In the genomic region with DNA sequence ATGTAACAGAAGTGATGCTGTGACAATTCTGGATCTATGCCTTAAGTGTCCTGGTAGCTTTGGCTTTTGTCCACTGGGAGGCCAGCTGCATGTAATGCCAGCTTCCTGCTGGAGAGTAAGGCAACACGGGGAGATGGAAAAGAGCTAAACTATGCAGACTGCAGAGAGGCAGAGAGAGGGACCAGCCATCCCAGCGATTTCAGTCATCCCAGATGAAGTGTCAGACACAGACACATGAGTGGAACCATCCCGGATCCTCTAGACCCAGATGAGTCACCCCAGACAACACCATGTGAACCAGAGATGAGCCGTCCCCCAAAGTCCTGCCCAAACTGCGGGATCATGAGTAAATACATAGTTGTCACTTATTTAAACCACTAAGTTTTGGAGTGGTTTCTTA, we compare ENCODE assay signal across 26 cellular contexts. TPM values are rescaled to one million over a fixed set of nuclear protein-coding genes. Genes with fewer than 3 reads are reported as not detected.
DNase-seq lines count a peak whose midpoint lies in the region; ATAC-seq and TF ChIP-seq lines count a peak whose summit lies in the region.
"Had no signal": no experiment of that assay in that cellular context is flagged by ENCODE, and none has a peak within 500 bp of the region (broad histone marks: within the 10 kb centered on the region; RNA-seq: fewer than 3 reads in every experiment).

No MANE protein-coding gene starts in this region.

- no peak overlapping the region for H3K18ac ChIP-seq in mesenchymal stem cell (ENCODE audit: low read depth in 1 of 2, low read length in 2 of 2)

- H3K4me1 Mint-ChIP-seq in activated CD4-positive, alpha-beta memory T cell treated with anti-CD3 and anti-CD28 coated beads, Interleukin-2, amount 10 ng/mL, durations not matched to agents 7 days and 5 days, result no peaks in the 10 kb centered on the region
- H3K4me1 Mint-ChIP-seq: CD8-positive, alpha-beta memory T cell; neural progenitor cell had no signal

- H2BK5ac ChIP-seq in mesenchymal stem cell (ENCODE audit: low read depth, low read length, poor library complexity, severe bottlenecking), result no peak overlapping the region

- no peak overlapping the region for H3K27ac Mint-ChIP-seq in activated CD4-positive, alpha-beta memory T cell treated with anti-CD3 and anti-CD28 coated beads, Interleukin-2, amount 10 ng/mL, durations not matched to agents 7 days and 5 days
- H3K27ac Mint-ChIP-seq: activated B cell treated with CpG ODN at 0.5 μM for 24 hours; activated CD4-positive, alpha-beta memory T cell treated with anti-CD3 and anti-CD28 coated beads for 36 hours; CD8-positive, alpha-beta memory T cell; neural progenitor cell; T-helper 2 cell treated with Interferon-gamma antibody and Interleukin-4, amounts not matched to agents 5 μg/mL and 100 μg/mL, for 36 hours had no signal

- H3K4me3 ChIP-seq in mesenchymal stem cell (ENCODE audit: insufficient read depth in 1 of 2, low read depth in 1 of 2, low read length in 2 of 2) (no peak overlapping the region), tibial artery (no peak overlapping the region)
- H3K4me3 ChIP-seq: mucosa of descending colon, neural progenitor cell, prostate gland, testis, vagina had no signal

- H3K27ac ChIP-seq in mesenchymal stem cell (ENCODE audit: low read length, poor library complexity, severe bottlenecking) (no peak overlapping the region), tibial artery (no peak overlapping the region)
- H3K27ac ChIP-seq: neural progenitor cell, prostate gland, testis, vagina had no signal

- H3K4me1 ChIP-seq in mesenchymal stem cell (ENCODE audit: control insufficient read depth, insufficient read depth, low read depth, low read length) (no peaks in the 10 kb centered on the region), tibial artery (no peaks in the 10 kb centered on the region)
- H3K4me1 ChIP-seq: neural progenitor cell, prostate gland, testis, vagina had no signal

- no peak for TF ChIP-seq CTCF in tibial artery (IDR thresholded peaks at IDR 0.05)

- H3K14ac ChIP-seq in mesenchymal stem cell (ENCODE audit: low read length in 2 of 2), result no peak overlapping the region

- H3K4ac ChIP-seq in mesenchymal stem cell (ENCODE audit: low read depth in 1 of 2, low read length in 2 of 2), result no peak overlapping the region

- intact Hi-C loops in tibial artery (cut with DNase I; ENCODE audit: low total_unique reads), result no loop called here

- H3K23ac ChIP-seq in mesenchymal stem cell (ENCODE audit: low read length in 2 of 2), result no peak overlapping the region

- POLR2A ChIA-PET in activated CD4-positive, alpha-beta memory T cell treated with anti-CD3 and anti-CD28 coated beads, Interleukin-2, amount 10 ng/mL, durations not matched to agents 7 days and 5 days (lab: Charles Lee), result no interaction called here

- no peak for ATAC-seq in GM19467 (IDR thresholded peaks at IDR 0.05; ENCODE audit: unreplicated experiment)
- ATAC-seq: mucosa of descending colon, Panc1 had no signal

- H3K9ac ChIP-seq in mesenchymal stem cell (ENCODE audit: low read length), result no peak overlapping the region
- H3K9ac ChIP-seq: neural progenitor cell had no signal

- H2BK12ac ChIP-seq in mesenchymal stem cell (ENCODE audit: low read length in 2 of 2), result no peak overlapping the region

- H2AK5ac ChIP-seq in mesenchymal stem cell (ENCODE audit: low read length, severe bottlenecking), result no peak overlapping the region

- CTCF ChIA-PET in activated CD4-positive, alpha-beta memory T cell treated with anti-CD3 and anti-CD28 coated beads, Interleukin-2, amount 10 ng/mL, durations not matched to agents 7 days and 5 days (lab: Charles Lee), result no interaction called here

- no peak overlapping the region for H4K91ac ChIP-seq in mesenchymal stem cell (ENCODE audit: low read length)

- H2BK15ac ChIP-seq in mesenchymal stem cell (ENCODE audit: low read depth, poor library complexity, severe bottlenecking), result no peak overlapping the region

- peaks cover 6% of the 10 kb centered on the region for H3K79me1 ChIP-seq in mesenchymal stem cell (replicated peaks; ENCODE audit: low read length, poor library complexity, severe bottlenecking)

- DNase-seq in AG20443 (ENCODE audit: low spot score), result peak; percentile 49
- peak; percentile 59 for DNase-seq in HCEC 1CT
- peak; percentile 31 for DNase-seq in amniotic epithelial cell (ENCODE audit: low read depth)
- DNase-seq in mesenchymal stem cell, result peak; percentile 46
- DNase-seq in activated CD4-positive, alpha-beta memory T cell treated with anti-CD3 and anti-CD28 coated beads, Interleukin-2, amount 10 ng/mL, durations not matched to agents 7 days and 5 days, result no peak
- DNase-seq in tibial artery, result no peak
- DNase-seq: activated B cell treated with CpG ODN at 0.5 μM for 24 hours; activated CD4-positive, alpha-beta memory T cell treated with anti-CD3 and anti-CD28 coated beads for 36 hours; activated gamma-delta T cell treated with Interleukin-2 at 50 U/mL for 16 hours; AML-193; CD8-positive, alpha-beta memory T cell; GOT3; mucosa of descending colon; NCI-H1105 treated with DMSO at 0.1 percent for 48 hours; NCI-H2081; NCI-H446; NK-92 treated with Interleukin-12 subunit alpha and Interleukin-12 subunit beta, amount 100 ng/mL, for 24 hours; small intestine; stimulated activated naive CD4-positive, alpha-beta T cell; testis had no signal

- WGBS in mesenchymal stem cell, result 55% methylated on average over 2 of the region's 5 CpGs

- H3K27me3 ChIP-seq in mesenchymal stem cell (ENCODE audit: control insufficient read depth in 1 of 2, insufficient read depth in 1 of 2, low read length in 2 of 2) (peaks cover 0 to 8% of the 10 kb centered on the region in 2 experiments), tibial artery (no peaks in the 10 kb centered on the region)
- H3K27me3 ChIP-seq: neural progenitor cell, testis, vagina had no signal

- H3K4me3 Mint-ChIP-seq in activated CD4-positive, alpha-beta memory T cell treated with anti-CD3 and anti-CD28 coated beads, Interleukin-2, amount 10 ng/mL, durations not matched to agents 7 days and 5 days, result no peak overlapping the region
- H3K4me3 Mint-ChIP-seq: activated B cell treated with CpG ODN at 0.5 μM for 24 hours; activated CD4-positive, alpha-beta memory T cell treated with anti-CD3 and anti-CD28 coated beads for 36 hours; CD8-positive, alpha-beta memory T cell; neural progenitor cell; T-helper 2 cell treated with Interferon-gamma antibody and Interleukin-4, amounts not matched to agents 5 μg/mL and 100 μg/mL, for 36 hours had no signal

- no peak overlapping the region for H2BK120ac ChIP-seq in mesenchymal stem cell (ENCODE audit: low read depth, low read length)

- peaks cover 0 to 12% of the 10 kb centered on the region in 2 experiments for H3K36me3 ChIP-seq in mesenchymal stem cell (ENCODE audit: control insufficient read depth in 1 of 2, insufficient read depth in 2 of 2, low read depth in 1 of 2, low read length in 2 of 2)
- H3K36me3 ChIP-seq in tibial artery, result no peaks in the 10 kb centered on the region
- H3K36me3 ChIP-seq: neural progenitor cell, prostate gland, vagina had no signal

- H3K9me3 ChIP-seq in mesenchymal stem cell (ENCODE audit: control insufficient read depth, low read length) (no peaks in the 10 kb centered on the region), tibial artery (peaks cover 0 to 6% (median 0%) of the 10 kb centered on the region in 3 donors)
- H3K9me3 ChIP-seq: mucosa of descending colon, prostate gland, testis, vagina had no signal

- no peaks in the 10 kb centered on the region for H3K36me3 Mint-ChIP-seq in activated CD4-positive, alpha-beta memory T cell treated with anti-CD3 and anti-CD28 coated beads, Interleukin-2, amount 10 ng/mL, durations not matched to agents 7 days and 5 days (ENCODE audit: low read depth)
- H3K36me3 Mint-ChIP-seq: activated CD4-positive, alpha-beta memory T cell treated with anti-CD3 and anti-CD28 coated beads for 36 hours; CD8-positive, alpha-beta memory T cell; neural progenitor cell had no signal

- no peaks in the 10 kb centered on the region for H3K9me3 Mint-ChIP-seq in activated CD4-positive, alpha-beta memory T cell treated with anti-CD3 and anti-CD28 coated beads, Interleukin-2, amount 10 ng/mL, durations not matched to agents 7 days and 5 days
- H3K9me3 Mint-ChIP-seq: activated B cell treated with CpG ODN at 0.5 μM for 24 hours; activated CD4-positive, alpha-beta memory T cell treated with anti-CD3 and anti-CD28 coated beads for 36 hours; CD8-positive, alpha-beta memory T cell; neural progenitor cell; T-helper 2 cell treated with Interferon-gamma antibody and Interleukin-4, amounts not matched to agents 5 μg/mL and 100 μg/mL, for 36 hours had no signal

- no peak overlapping the region for H4K8ac ChIP-seq in mesenchymal stem cell (ENCODE audit: low read length)

- no peak overlapping the region for H2AFZ ChIP-seq in mesenchymal stem cell (ENCODE audit: low read depth, low read length)
- H2AFZ ChIP-seq: neural progenitor cell had no signal

- H3K27me3 Mint-ChIP-seq in activated CD4-positive, alpha-beta memory T cell treated with anti-CD3 and anti-CD28 coated beads, Interleukin-2, amount 10 ng/mL, durations not matched to agents 7 days and 5 days, result no peaks in the 10 kb centered on the region
- H3K27me3 Mint-ChIP-seq: activated B cell treated with CpG ODN at 0.5 μM for 24 hours; activated CD4-positive, alpha-beta memory T cell treated with anti-CD3 and anti-CD28 coated beads for 36 hours had no signal

- no peak overlapping the region for H3K4me2 ChIP-seq in mesenchymal stem cell (ENCODE audit: low read length, poor library complexity, severe bottlenecking)
- H3K4me2 ChIP-seq: neural progenitor cell had no signal

RNA-seq across cellular contexts. Expression of a gene that starts 14.6 kb away (rescaled TPM):
- 115 TPM for polyA plus RNA-seq in mesenchymal stem cell (2013, experiment 1 of 2)
- polyA plus RNA-seq in mesenchymal stem cell (2013, experiment 2 of 2), result 119 TPM
- under 1 TPM; 0.25 to 0.63 TPM for total RNA-seq in activated CD4-positive, alpha-beta memory T cell treated with anti-CD3 and anti-CD28 coated beads, Interleukin-2, amount 10 ng/mL, durations not matched to agents 7 days and 5 days
- total RNA-seq: activated B cell treated with CpG ODN at 0.5 μM for 24 hours; CD8-positive, alpha-beta memory T cell had no signal

Comparison
In these comparisons a context has a peak if more than half of its experiments do, and no peak if none do; other contexts are left out.
1. DNase-seq: peak in AG20443 (single experiment), HCEC 1CT (single experiment), amniotic epithelial cell (single experiment) and mesenchymal stem cell (single experiment); none in activated CD4-positive, alpha-beta memory T cell treated with anti-CD3 and anti-CD28 coated beads, Interleukin-2, amount 10 ng/mL, durations not matched to agents 7 days and 5 days (single experiment) and tibial artery (0 of 2).